ENCODE assay signal across 16 cellular contexts in genomic region chr20:40979247-40979646, GRCh38.
"Had no signal": no experiment of that assay in that cellular context is flagged by ENCODE, and none has a peak within 500 bp of the region (broad histone marks: within the 10 kb centered on the region; RNA-seq: fewer than 3 reads in every experiment).

No MANE protein-coding gene starts in this region.

- H3K27me3 ChIP-seq: colonic mucosa, testis, tibial nerve had no signal

- H3K4me3 ChIP-seq: colonic mucosa, psoas muscle, skin epidermis, testis, tibial nerve had no signal

- DNase-seq: colonic mucosa; dermis blood vessel endothelial cell; endodermal cell; left colon; left ventricle myocardium superior; naive thymus-derived CD4-positive, alpha-beta T cell; nephron progenitor cell; psoas muscle; retina; stimulated activated CD4-positive, alpha-beta T cell treated with anti-CD3 and anti-CD28 coated beads, Interleukin-2, amount 100 ng/mL, for 24 hours; stimulated activated CD4-positive, alpha-beta T cell treated with anti-CD3 and anti-CD28 coated beads, Interleukin-4, amount 100 ng/mL, for 4 hours; stimulated activated naive B cell treated with anti-CD40 and anti-IgM and Interleukin-4, amounts not matched to agents 10 μg/mL and 1 μg/mL and 100 μg/mL, for 72 hours; stimulated activated naive CD8-positive, alpha-beta T cell treated with anti-CD3 and anti-CD28 coated beads, Interleukin-15, amount 100 ng/mL, for 72 hours; testis had no signal

- H3K36me3 ChIP-seq: colonic mucosa, tibial nerve had no signal

- H3K9me3 ChIP-seq: colonic mucosa, testis had no signal

- H3K27ac Mint-ChIP-seq: endodermal cell; naive thymus-derived CD4-positive, alpha-beta T cell; nephron progenitor cell; stimulated activated naive B cell treated with anti-CD40 and anti-IgM and Interleukin-4, amounts not matched to agents 10 μg/mL and 1 μg/mL and 100 μg/mL, for 72 hours; stimulated activated naive CD8-positive, alpha-beta T cell treated with anti-CD3 and anti-CD28 coated beads, Interleukin-15, amount 100 ng/mL, for 72 hours had no signal

- H3K27ac ChIP-seq: colonic mucosa, psoas muscle, skin epidermis, testis, tibial nerve had no signal

- H3K4me1 Mint-ChIP-seq: endodermal cell; naive thymus-derived CD4-positive, alpha-beta T cell had no signal

- H3K4me3 Mint-ChIP-seq: endodermal cell; naive thymus-derived CD4-positive, alpha-beta T cell; nephron progenitor cell; stimulated activated naive B cell treated with anti-CD40 and anti-IgM and Interleukin-4, amounts not matched to agents 10 μg/mL and 1 μg/mL and 100 μg/mL, for 72 hours; stimulated activated naive CD8-positive, alpha-beta T cell treated with anti-CD3 and anti-CD28 coated beads, Interleukin-15, amount 100 ng/mL, for 72 hours had no signal

- H3K4me1 ChIP-seq: colonic mucosa, psoas muscle, testis, tibial nerve had no signal
